ENCODE assay signal across 27 cellular contexts in genomic region chr18:63619661-63620060, GRCh38. TPM values are rescaled to one million over a fixed set of nuclear protein-coding genes. Genes with fewer than 3 reads are reported as not detected.
"Had no signal": no experiment of that assay in that cellular context is flagged by ENCODE, and none has a peak within 500 bp of the region (broad histone marks: within the 10 kb centered on the region; RNA-seq: fewer than 3 reads in every experiment).

No MANE protein-coding gene starts in this region.

- H3K4me3 ChIP-seq: ascending aorta, gastroesophageal sphincter, prostate gland, thoracic aorta, upper lobe of left lung had no signal

- ATAC-seq: activated CD4-positive, alpha-beta T cell treated with anti-CD3 and anti-CD28 coated beads for 36 hours; activated naive CD4-positive, alpha-beta T cell treated with anti-CD3 and anti-CD28 coated beads, Interleukin-2, amount 50 U/mL, for 72 hours; activated T-helper 17 cell treated with anti-CD3 and anti-CD28 coated beads, Interleukin-2, amount 50 U/mL, for 72 hours; esophagus mucosa; gastroesophageal sphincter; left cardiac atrium; natural killer cell had no signal

- DNase-seq: activated B cell treated with CpG ODN at 0.5 μM for 24 hours; activated CD4-positive, alpha-beta T cell treated with anti-CD3 and anti-CD28 coated beads for 36 hours; activated CD4-positive, alpha-beta T cell treated with anti-CD3 and anti-CD28 coated beads, Interleukin-2, amount 50 U/mL, for 4 hours; activated CD8-positive, alpha-beta memory T cell treated with anti-CD3 and anti-CD28 coated beads for 24 hours; activated CD8-positive, alpha-beta memory T cell treated with anti-CD3 and anti-CD28 coated beads, Interleukin-2, amount 50 U/mL, for 4 hours; activated T-cell treated with anti-CD3 and anti-CD28 coated beads, Interleukin-2, amount 50 U/mL, for 24 hours; central memory CD4-positive, alpha-beta T cell; dermis blood vessel endothelial cell; effector CD8-positive, alpha-beta T cell; head of caudate nucleus; islet precursor cell; left cardiac atrium; midbrain; natural killer cell; stimulated activated CD4-positive, alpha-beta T cell treated with anti-CD3 and anti-CD28 coated beads, Interleukin-4, amount 100 ng/mL, for 1 hour; stimulated activated naive CD4-positive, alpha-beta T cell had no signal

RNA-seq across cellular contexts. Expression of gene SERPINB4, which starts 24.4 kb away (rescaled TPM):
- total RNA-seq: activated B cell treated with CpG ODN at 0.5 μM for 24 hours; activated CD4-positive, alpha-beta T cell treated with anti-CD3 and anti-CD28 coated beads for 36 hours; activated naive CD4-positive, alpha-beta T cell treated with anti-CD3 and anti-CD28 coated beads, Interleukin-2, amount 50 U/mL, for 72 hours; activated T-helper 17 cell treated with anti-CD3 and anti-CD28 coated beads, Interleukin-2, amount 50 U/mL, for 72 hours; ascending aorta; dermis blood vessel endothelial cell; endothelial cell of umbilical vein; left cardiac atrium; liver; natural killer cell; osteocyte; thoracic aorta had no signal

RNA-seq across cellular contexts. Expression of gene SERPINB13, which starts 32.5 kb away (rescaled TPM):
- total RNA-seq: activated B cell treated with CpG ODN at 0.5 μM for 24 hours; activated CD4-positive, alpha-beta T cell treated with anti-CD3 and anti-CD28 coated beads for 36 hours; activated naive CD4-positive, alpha-beta T cell treated with anti-CD3 and anti-CD28 coated beads, Interleukin-2, amount 50 U/mL, for 72 hours; activated T-helper 17 cell treated with anti-CD3 and anti-CD28 coated beads, Interleukin-2, amount 50 U/mL, for 72 hours; ascending aorta; dermis blood vessel endothelial cell; endothelial cell of umbilical vein; left cardiac atrium; liver; natural killer cell; osteocyte; thoracic aorta had no signal

RNA-seq across cellular contexts. Expression of gene SERPINB3, which starts 42.0 kb away (rescaled TPM):
- total RNA-seq: activated B cell treated with CpG ODN at 0.5 μM for 24 hours; activated CD4-positive, alpha-beta T cell treated with anti-CD3 and anti-CD28 coated beads for 36 hours; activated naive CD4-positive, alpha-beta T cell treated with anti-CD3 and anti-CD28 coated beads, Interleukin-2, amount 50 U/mL, for 72 hours; activated T-helper 17 cell treated with anti-CD3 and anti-CD28 coated beads, Interleukin-2, amount 50 U/mL, for 72 hours; endothelial cell of umbilical vein; left cardiac atrium; natural killer cell; osteocyte; thoracic aorta had no signal
